ENCODE assay signal across 9 cellular contexts in genomic region chr3:197487911-197488391, GRCh38.
DNase-seq lines count a peak whose midpoint lies in the region; ATAC-seq and TF ChIP-seq lines count a peak whose summit lies in the region.
"Had no signal": no experiment of that assay in that cellular context is flagged by ENCODE, and none has a peak within 500 bp of the region (broad histone marks: within the 10 kb centered on the region; RNA-seq: fewer than 3 reads in every experiment).

No MANE protein-coding gene starts in this region.

- no peak overlapping the region for H3K9ac ChIP-seq in endodermal cell (ENCODE audit: extremely low read depth, low read length, poor library complexity, severe bottlenecking)

- no peaks in the 10 kb centered on the region for H3F3A ChIP-seq in GM23338 (replicated peaks; ENCODE audit: low read depth)

- H3K4me3 ChIP-seq in GM23338: no peak overlapping the region
- H3K4me3 ChIP-seq in psoas muscle: no peak overlapping the region
- H3K4me3 ChIP-seq in endodermal cell (ENCODE audit: low read length): no peak overlapping the region

- H3K27ac ChIP-seq in GM23338 (ENCODE audit: low read depth) (no peak overlapping the region), psoas muscle (no peak overlapping the region), endodermal cell (ENCODE audit: low read depth, low read length) (no peak overlapping the region)

- no peaks in the 10 kb centered on the region for H3K36me3 ChIP-seq in GM23338 (ENCODE audit: insufficient read depth)
- no peaks in the 10 kb centered on the region for H3K36me3 ChIP-seq in psoas muscle (ENCODE audit: insufficient read depth in 1 of 2, low read depth in 1 of 2)
- no peaks in the 10 kb centered on the region for H3K36me3 ChIP-seq in endodermal cell (ENCODE audit: control insufficient read depth, insufficient read depth, low read length)

- intact Hi-C loops in psoas muscle (cut with DNase I): no loop called here

- H3K9me3 Mint-ChIP-seq in GM23338 (no peaks in the 10 kb centered on the region; the same call in 2 of the 3 replicates), endodermal cell (no peaks in the 10 kb centered on the region)
- no peaks in the 10 kb centered on the region for H3K9me3 Mint-ChIP-seq in activated CD4-positive, alpha-beta memory T cell treated with anti-CD3 and anti-CD28 coated beads, Interleukin-2, amount 10 ng/mL, durations not matched to agents 7 days and 5 days
- H3K9me3 Mint-ChIP-seq: activated naive CD4-positive, alpha-beta T cell treated with anti-CD3 and anti-CD28 coated beads, Interleukin-2, amount 10 ng/mL, durations not matched to agents 7 days and 5 days had no signal

- no peak overlapping the region for H3K4me3 Mint-ChIP-seq in GM23338
- H3K4me3 Mint-ChIP-seq in activated CD4-positive, alpha-beta memory T cell treated with anti-CD3 and anti-CD28 coated beads, Interleukin-2, amount 10 ng/mL, durations not matched to agents 7 days and 5 days: no peak overlapping the region
- H3K4me3 Mint-ChIP-seq in endodermal cell: no peak overlapping the region
- H3K4me3 Mint-ChIP-seq: activated naive CD4-positive, alpha-beta T cell treated with anti-CD3 and anti-CD28 coated beads, Interleukin-2, amount 10 ng/mL, durations not matched to agents 7 days and 5 days had no signal

- 0 out of 2 replicates have a peak overlapping the region, but pooled peaks have one; percentile 60 for H2AFZ ChIP-seq in GM23338

- 37 to 41% (median 40%) methylated on average over 8 of the region's 8 CpGs for WGBS in psoas muscle, 3 donors
- 90 to 95% methylated on average over 3 to 8 of the region's 8 CpGs for WGBS in endodermal cell (ENCODE audit: insufficient coverage in 1 of 2, insufficient read length in 1 of 2), 2 experiments

- peaks cover 7% of the 10 kb centered on the region; the same call in 1 of the 2 replicates for H3K4me1 ChIP-seq in GM23338 (ENCODE audit: insufficient read depth)
- no peaks in the 10 kb centered on the region for H3K4me1 ChIP-seq in psoas muscle
- H3K4me1 ChIP-seq in endodermal cell (ENCODE audit: control insufficient read depth, insufficient read depth, low read length): peaks cover 2% of the 10 kb centered on the region

- H3K9me3 ChIP-seq in psoas muscle (no peaks in the 10 kb centered on the region), endodermal cell (ENCODE audit: control insufficient read depth, low read length) (no peaks in the 10 kb centered on the region)

- no peaks in the 10 kb centered on the region for H3K36me3 Mint-ChIP-seq in GM23338 (ENCODE audit: low read depth)
- no peaks in the 10 kb centered on the region for H3K36me3 Mint-ChIP-seq in activated CD4-positive, alpha-beta memory T cell treated with anti-CD3 and anti-CD28 coated beads, Interleukin-2, amount 10 ng/mL, durations not matched to agents 7 days and 5 days (ENCODE audit: low read depth)
- H3K36me3 Mint-ChIP-seq in endodermal cell (ENCODE audit: low read depth): no peaks in the 10 kb centered on the region
- H3K36me3 Mint-ChIP-seq: activated naive CD4-positive, alpha-beta T cell treated with anti-CD3 and anti-CD28 coated beads, Interleukin-2, amount 10 ng/mL, durations not matched to agents 7 days and 5 days had no signal

- TF ChIP-seq CTCF in GM23338 (conservative IDR thresholded peaks at IDR 0.05; ENCODE audit: low read depth in 2 of 2) (no peak), psoas muscle (IDR thresholded peaks at IDR 0.05) (no peak), endodermal cell (conservative IDR thresholded peaks at IDR 0.05) (no peak)

- ATAC-seq in GM23338: no peak
- ATAC-seq in psoas muscle: peak; percentile 89 to 97 (median 94)

- H3K9me2 ChIP-seq in GM23338 (ENCODE audit: insufficient read depth): no peaks in the 10 kb centered on the region

- H3K4me1 Mint-ChIP-seq in GM23338 (peaks cover 10% of the 10 kb centered on the region), endodermal cell (peaks cover 2% of the 10 kb centered on the region)
- no peaks in the 10 kb centered on the region for H3K4me1 Mint-ChIP-seq in activated CD4-positive, alpha-beta memory T cell treated with anti-CD3 and anti-CD28 coated beads, Interleukin-2, amount 10 ng/mL, durations not matched to agents 7 days and 5 days
- H3K4me1 Mint-ChIP-seq: activated naive CD4-positive, alpha-beta T cell treated with anti-CD3 and anti-CD28 coated beads, Interleukin-2, amount 10 ng/mL, durations not matched to agents 7 days and 5 days had no signal

- no peak overlapping the region for H3K27ac Mint-ChIP-seq in GM23338
- H3K27ac Mint-ChIP-seq in activated CD4-positive, alpha-beta memory T cell treated with anti-CD3 and anti-CD28 coated beads, Interleukin-2, amount 10 ng/mL, durations not matched to agents 7 days and 5 days: no peak overlapping the region
- H3K27ac Mint-ChIP-seq in endodermal cell: no peak overlapping the region
- H3K27ac Mint-ChIP-seq: activated naive CD4-positive, alpha-beta T cell treated with anti-CD3 and anti-CD28 coated beads, Interleukin-2, amount 10 ng/mL, durations not matched to agents 7 days and 5 days had no signal

- POLR2A ChIA-PET in activated CD4-positive, alpha-beta memory T cell treated with anti-CD3 and anti-CD28 coated beads, Interleukin-2, amount 10 ng/mL, durations not matched to agents 7 days and 5 days (lab: Charles Lee): no interaction called here

- peaks cover 2% of the 10 kb centered on the region for H3K27me3 Mint-ChIP-seq in GM23338 (ENCODE audit: insufficient read depth, low read depth, poor library complexity)
- H3K27me3 Mint-ChIP-seq in activated CD4-positive, alpha-beta memory T cell treated with anti-CD3 and anti-CD28 coated beads, Interleukin-2, amount 10 ng/mL, durations not matched to agents 7 days and 5 days: peaks cover 13% of the 10 kb centered on the region
- H3K27me3 Mint-ChIP-seq in endodermal cell (ENCODE audit: insufficient read depth): no peaks in the 10 kb centered on the region

- H3K79me2 ChIP-seq in GM23338 (replicated peaks; ENCODE audit: insufficient read depth): no peaks in the 10 kb centered on the region

- H4K20me1 ChIP-seq in GM23338 (replicated peaks; ENCODE audit: insufficient read depth): no peaks in the 10 kb centered on the region

- CTCF ChIA-PET in activated CD4-positive, alpha-beta memory T cell treated with anti-CD3 and anti-CD28 coated beads, Interleukin-2, amount 10 ng/mL, durations not matched to agents 7 days and 5 days (lab: Charles Lee): interaction anchor here (1.0 to 1.1 kb wide), 2 partner anchors 90 to 231 kb away, joined by 3 to 4 read pairs; no protein-coding TSS in a partner anchor

- in situ Hi-C loops in SK-MEL-5 (cut with HindIII; ENCODE audit: low pct_unique_long_range_greater_than_20kb, low sequenced_read_pairs): no loop called here

- H3K27me3 ChIP-seq in GM23338 (ENCODE audit: insufficient read depth): no peaks in the 10 kb centered on the region
- H3K27me3 ChIP-seq in psoas muscle (ENCODE audit: insufficient read depth in 3 of 3, low read length in 2 of 3): no peaks in the 10 kb centered on the region
- H3K27me3 ChIP-seq in endodermal cell (ENCODE audit: control insufficient read depth, insufficient read depth, low read length, poor library complexity, severe bottlenecking): no peaks in the 10 kb centered on the region

- no peak for DNase-seq in GM23338 (ENCODE audit: low spot score)
- peak; percentile 58 for DNase-seq in SK-MEL-5 (ENCODE audit: low read depth, low spot score)
- DNase-seq in foreskin melanocyte: peak; percentile 91
- peak; percentile 62 to 67 for DNase-seq in psoas muscle
- DNase-seq in activated CD4-positive, alpha-beta memory T cell treated with anti-CD3 and anti-CD28 coated beads, Interleukin-2, amount 10 ng/mL, durations not matched to agents 7 days and 5 days: no peak
- DNase-seq in NCI-H187 treated with DMSO at 0.1 percent for 48 hours (lab: John Stamatoyannopoulos, UW): no peak
- DNase-seq in NCI-H526 (lab: John Stamatoyannopoulos, UW): no peak
- no peak for DNase-seq in endodermal cell
- DNase-seq: activated naive CD4-positive, alpha-beta T cell treated with anti-CD3 and anti-CD28 coated beads, Interleukin-2, amount 10 ng/mL, durations not matched to agents 7 days and 5 days had no signal

- no peak overlapping the region for H3K4me2 ChIP-seq in GM23338

TF ChIP-seq in GM23338, 12 proteins besides CTCF, POLR2A, EP300 and RAD21 (continues in another document):
- TF ChIP-seq STAT1 (IDR thresholded peaks at IDR 0.05; ENCODE audit: unreplicated experiment): no peak
- no peak for TF ChIP-seq CREB1 (CRISPR knock-in tag; IDR thresholded peaks at IDR 0.05; ENCODE audit: low read depth)
- no peak for TF ChIP-seq REST (IDR thresholded peaks at IDR 0.05; ENCODE audit: unreplicated experiment)
- TF ChIP-seq JUNB (IDR thresholded peaks at IDR 0.05; ENCODE audit: unreplicated experiment): no peak
- TF ChIP-seq ZNF331 (CRISPR knock-in tag; IDR thresholded peaks at IDR 0.05; ENCODE audit: low read depth): no peak
- no peak for TF ChIP-seq EZH2phosphoT487 (IDR thresholded peaks at IDR 0.05; ENCODE audit: unreplicated experiment)
- TF ChIP-seq NANOG (IDR thresholded peaks at IDR 0.05; ENCODE audit: borderline replicate concordance): no peak

Comparison
In these comparisons a context has a peak if more than half of its experiments do, and no peak if none do; other contexts are left out.
1. DNase-seq: peak in SK-MEL-5 (single experiment), foreskin melanocyte (single experiment) and psoas muscle (2 of 2); none in GM23338 (single experiment), activated CD4-positive, alpha-beta memory T cell treated with anti-CD3 and anti-CD28 coated beads, Interleukin-2, amount 10 ng/mL, durations not matched to agents 7 days and 5 days (single experiment), NCI-H187 treated with DMSO at 0.1 percent for 48 hours (single experiment), NCI-H526 (0 of 2) and endodermal cell (single experiment).